ENCODE assay signal across 2 cellular contexts in genomic region chr10:79502561-79503309, GRCh38.
TF ChIP-seq lines count a peak whose summit lies in the region.

No MANE protein-coding gene starts in this region.

TF ChIP-seq in GM12878, 131 proteins besides CTCF, POLR2A, EP300 and RAD21:
- TF ChIP-seq, protein P1, sequence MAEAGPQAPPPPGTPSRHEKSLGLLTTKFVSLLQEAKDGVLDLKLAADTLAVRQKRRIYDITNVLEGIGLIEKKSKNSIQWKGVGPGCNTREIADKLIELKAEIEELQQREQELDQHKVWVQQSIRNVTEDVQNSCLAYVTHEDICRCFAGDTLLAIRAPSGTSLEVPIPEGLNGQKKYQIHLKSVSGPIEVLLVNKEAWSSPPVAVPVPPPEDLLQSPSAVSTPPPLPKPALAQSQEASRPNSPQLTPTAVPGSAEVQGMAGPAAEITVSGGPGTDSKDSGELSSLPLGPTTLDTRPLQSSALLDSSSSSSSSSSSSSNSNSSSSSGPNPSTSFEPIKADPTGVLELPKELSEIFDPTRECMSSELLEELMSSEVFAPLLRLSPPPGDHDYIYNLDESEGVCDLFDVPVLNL (IDR thresholded peaks at IDR 0.05; ENCODE audit: low read depth, low read length): no peak
- TF ChIP-seq ZNF217 (IDR thresholded peaks at IDR 0.05) (no peak), JUNB (IDR thresholded peaks at IDR 0.05) (no peak), ELK1 (IDR thresholded peaks at IDR 0.05; ENCODE audit: low read depth, low read length) (no peak), PAX8 (IDR thresholded peaks at IDR 0.05) (no peak)

TF ChIP-seq in liver, 16 proteins besides CTCF, POLR2A, EP300 and RAD21:
- TF ChIP-seq GABPA (IDR thresholded peaks at IDR 0.05 in 1 of 2, conservative IDR thresholded peaks at IDR 0.05 in 1 of 2): no peak
- no peak for TF ChIP-seq JUND (IDR thresholded peaks at IDR 0.05)
- TF ChIP-seq SP1 (IDR thresholded peaks at IDR 0.05): no peak
- TF ChIP-seq TAF1 (conservative IDR thresholded peaks at IDR 0.05): no peak
- TF ChIP-seq YY1 (IDR thresholded peaks at IDR 0.05): no peak
- TF ChIP-seq FOXA1 (IDR thresholded peaks at IDR 0.05): no peak
- no peak for TF ChIP-seq NR2F2 (IDR thresholded peaks at IDR 0.05)
- TF ChIP-seq, protein P2, sequence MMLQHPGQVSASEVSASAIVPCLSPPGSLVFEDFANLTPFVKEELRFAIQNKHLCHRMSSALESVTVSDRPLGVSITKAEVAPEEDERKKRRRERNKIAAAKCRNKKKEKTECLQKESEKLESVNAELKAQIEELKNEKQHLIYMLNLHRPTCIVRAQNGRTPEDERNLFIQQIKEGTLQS (IDR thresholded peaks at IDR 0.05): no peak
- no peak for TF ChIP-seq FOXA2 (IDR thresholded peaks at IDR 0.05)
- TF ChIP-seq REST (IDR thresholded peaks at IDR 0.05): no peak
- TF ChIP-seq EGR1 (IDR thresholded peaks at IDR 0.05; ENCODE audit: low read depth in 2 of 2): no peak
- no peak for TF ChIP-seq HNF4A (conservative IDR thresholded peaks at IDR 0.05)
TF ChIP-seq in liver: peak in this region for 0.
